Comparison of ENCODE assay signal across 8 cellular contexts in genomic region chr1:66929999-66930822, GRCh38. TPM values are rescaled to one million over a fixed set of nuclear protein-coding genes. Genes with fewer than 3 reads are reported as not detected.
DNase-seq lines count a peak whose midpoint lies in the region; ATAC-seq and TF ChIP-seq lines count a peak whose summit lies in the region.

No MANE protein-coding gene starts in this region.

- H3K27ac Mint-ChIP-seq in GM23338 (peak overlapping the region; percentile 58), natural killer cell (peak overlapping the region; percentile 95 to 98)
- H3K27ac Mint-ChIP-seq in activated T-helper 2 cell treated with anti-CD3 and anti-CD28 coated beads, Interferon-gamma antibody, Interleukin-2, Interleukin-4, amounts not matched to agents 10 μg/mL and 5 μg/mL and 100 μg/mL, durations not matched to agents 14 hours and 24 hours and 36 hours: peak overlapping the region; percentile 91
- peak overlapping the region; percentile 95 for H3K27ac Mint-ChIP-seq in stimulated activated naive B cell treated with anti-CD40 and anti-IgM and Interleukin-4, amounts not matched to agents 10 μg/mL and 1 μg/mL and 100 μg/mL, for 72 hours

- no peaks in the 10 kb centered on the region for H4K20me1 ChIP-seq in GM23338 (replicated peaks; ENCODE audit: insufficient read depth)

- no peaks in the 10 kb centered on the region for H3K9me3 Mint-ChIP-seq in GM23338
- H3K9me3 Mint-ChIP-seq in activated T-helper 2 cell treated with anti-CD3 and anti-CD28 coated beads, Interferon-gamma antibody, Interleukin-2, Interleukin-4, amounts not matched to agents 10 μg/mL and 5 μg/mL and 100 μg/mL, durations not matched to agents 14 hours and 24 hours and 36 hours: no peaks in the 10 kb centered on the region
- no peaks in the 10 kb centered on the region for H3K9me3 Mint-ChIP-seq in natural killer cell
- H3K9me3 Mint-ChIP-seq in stimulated activated naive B cell treated with anti-CD40 and anti-IgM and Interleukin-4, amounts not matched to agents 10 μg/mL and 1 μg/mL and 100 μg/mL, for 72 hours: no peaks in the 10 kb centered on the region

- H3K4me1 ChIP-seq in GM23338 (ENCODE audit: insufficient read depth): peaks cover 40% of the 10 kb centered on the region

- H3K36me3 ChIP-seq in GM23338 (ENCODE audit: insufficient read depth): no peaks in the 10 kb centered on the region

- peak; percentile 75 for ATAC-seq in GM23338
- ATAC-seq in natural killer cell: peak; percentile 73 to 93 (median 76)
- peak; percentile 73 to 84 for ATAC-seq in stimulated activated naive B cell treated with anti-CD40 and anti-IgM and Interleukin-4, amounts not matched to agents 10 μg/mL and 1 μg/mL and 100 μg/mL, for 72 hours (replicated peaks)

- H3K4me1 Mint-ChIP-seq in GM23338 (peaks cover 39% of the 10 kb centered on the region), natural killer cell (peaks cover 57 to 61% of the 10 kb centered on the region in 2 donors)
- H3K4me1 Mint-ChIP-seq in activated T-helper 2 cell treated with anti-CD3 and anti-CD28 coated beads, Interferon-gamma antibody, Interleukin-2, Interleukin-4, amounts not matched to agents 10 μg/mL and 5 μg/mL and 100 μg/mL, durations not matched to agents 14 hours and 24 hours and 36 hours (ENCODE audit: low read depth): peaks cover 55% of the 10 kb centered on the region
- H3K4me1 Mint-ChIP-seq in stimulated activated naive B cell treated with anti-CD40 and anti-IgM and Interleukin-4, amounts not matched to agents 10 μg/mL and 1 μg/mL and 100 μg/mL, for 72 hours: peaks cover 17 to 43% of the 10 kb centered on the region in 2 donors

- H3K9me2 ChIP-seq in GM23338 (ENCODE audit: insufficient read depth): no peaks in the 10 kb centered on the region

- peaks cover 71% of the 10 kb centered on the region for H3K79me2 ChIP-seq in GM23338 (replicated peaks; ENCODE audit: insufficient read depth)

- H3K4me2 ChIP-seq in GM23338: peak overlapping the region; percentile 90

- intact Hi-C loops in activated T-helper 2 cell treated with anti-CD3 and anti-CD28 coated beads, Interferon-gamma antibody, Interleukin-2, Interleukin-4, amounts not matched to agents 10 μg/mL and 5 μg/mL and 100 μg/mL, durations not matched to agents 14 hours and 24 hours and 36 hours (cut with micrococcal nuclease): loop anchor here (1.0 to 10.0 kb wide), 7 partner anchors 51 to 1508 kb away; partner anchors contain the start of genes IL12RB2, LEPR and LEPROT
- intact Hi-C loops in natural killer cell (cut with micrococcal nuclease): loop anchor here (5.0 to 10.0 kb wide), 5 partner anchors 52 to 757 kb away; partner anchors contain the start of genes GADD45A and SERBP1

- H3K27ac ChIP-seq in GM23338 (ENCODE audit: low read depth): peak overlapping the region; percentile 92

- H3K27me3 Mint-ChIP-seq in GM23338 (ENCODE audit: insufficient read depth, low read depth, poor library complexity) (peaks cover 1% of the 10 kb centered on the region), natural killer cell (ENCODE audit: low read depth in 2 of 2) (no peaks in the 10 kb centered on the region)
- no peaks in the 10 kb centered on the region for H3K27me3 Mint-ChIP-seq in activated T-helper 2 cell treated with anti-CD3 and anti-CD28 coated beads, Interferon-gamma antibody, Interleukin-2, Interleukin-4, amounts not matched to agents 10 μg/mL and 5 μg/mL and 100 μg/mL, durations not matched to agents 14 hours and 24 hours and 36 hours (ENCODE audit: low read depth)
- no peaks in the 10 kb centered on the region for H3K27me3 Mint-ChIP-seq in stimulated activated naive B cell treated with anti-CD40 and anti-IgM and Interleukin-4, amounts not matched to agents 10 μg/mL and 1 μg/mL and 100 μg/mL, for 72 hours

- H3F3A ChIP-seq in GM23338 (replicated peaks; ENCODE audit: low read depth): peaks cover 7% of the 10 kb centered on the region; the same call in 1 of the 2 replicates

- H3K4me3 Mint-ChIP-seq in GM23338 (peak overlapping the region; percentile 78), natural killer cell (peak overlapping the region; percentile 100)
- peak overlapping the region; percentile 90 for H3K4me3 Mint-ChIP-seq in activated T-helper 2 cell treated with anti-CD3 and anti-CD28 coated beads, Interferon-gamma antibody, Interleukin-2, Interleukin-4, amounts not matched to agents 10 μg/mL and 5 μg/mL and 100 μg/mL, durations not matched to agents 14 hours and 24 hours and 36 hours (ENCODE audit: low read depth)
- peak overlapping the region; percentile 93 to 95 for H3K4me3 Mint-ChIP-seq in stimulated activated naive B cell treated with anti-CD40 and anti-IgM and Interleukin-4, amounts not matched to agents 10 μg/mL and 1 μg/mL and 100 μg/mL, for 72 hours

- H3K27me3 ChIP-seq in GM23338 (ENCODE audit: insufficient read depth): no peaks in the 10 kb centered on the region

- TF ChIP-seq CTCF in GM23338 (conservative IDR thresholded peaks at IDR 0.05; ENCODE audit: low read depth in 2 of 2) (peak in 1 of 2 experiments; percentile 39; a peak in 1 of 4 replicates), fibroblast of mammary gland (conservative IDR thresholded peaks at IDR 0.05; ENCODE audit: control insufficient read depth, insufficient read depth, low read depth, low read length) (no peak), natural killer cell (IDR thresholded peaks at IDR 0.05) (no peak)

- H3K4me3 ChIP-seq in GM23338: peak overlapping the region; percentile 67
- H3K4me3 ChIP-seq in fibroblast of mammary gland (ENCODE audit: control insufficient read depth, low read depth, low read length): peak overlapping the region; percentile 72

- H2AFZ ChIP-seq in GM23338: 0 out of 2 replicates have a peak overlapping the region, but pooled peaks have one; percentile 2

- H3K36me3 Mint-ChIP-seq in GM23338 (ENCODE audit: low read depth) (no peaks in the 10 kb centered on the region; the same call in 2 of the 3 replicates), natural killer cell (no peaks in the 10 kb centered on the region)
- peaks cover 31% of the 10 kb centered on the region for H3K36me3 Mint-ChIP-seq in activated T-helper 2 cell treated with anti-CD3 and anti-CD28 coated beads, Interferon-gamma antibody, Interleukin-2, Interleukin-4, amounts not matched to agents 10 μg/mL and 5 μg/mL and 100 μg/mL, durations not matched to agents 14 hours and 24 hours and 36 hours (ENCODE audit: low read depth)
- H3K36me3 Mint-ChIP-seq in stimulated activated naive B cell treated with anti-CD40 and anti-IgM and Interleukin-4, amounts not matched to agents 10 μg/mL and 1 μg/mL and 100 μg/mL, for 72 hours: peaks cover 0 to 4% of the 10 kb centered on the region in 2 donors

- peak; percentile 96 for DNase-seq in EL
- peak; percentile 96 for DNase-seq in GM23338 (ENCODE audit: low spot score)
- DNase-seq in Kasumi-1 (lab: John Stamatoyannopoulos, UW): peak; percentile 86 to 93
- peak; percentile 93 for DNase-seq in RKO (ENCODE audit: low spot score)
- peak; percentile 93 for DNase-seq in activated T-helper 2 cell treated with anti-CD3 and anti-CD28 coated beads, Interferon-gamma antibody, Interleukin-2, Interleukin-4, amounts not matched to agents 10 μg/mL and 5 μg/mL and 100 μg/mL, durations not matched to agents 14 hours and 24 hours and 36 hours (ENCODE audit: low spot score)
- DNase-seq in fibroblast of mammary gland (ENCODE audit: low read depth): peak; percentile 88
- peak; percentile 94 for DNase-seq in natural killer cell
- DNase-seq in stimulated activated naive B cell treated with anti-CD40 and anti-IgM and Interleukin-4, amounts not matched to agents 10 μg/mL and 1 μg/mL and 100 μg/mL, for 72 hours: peak; percentile 94

TF ChIP-seq in GM23338, 12 proteins besides CTCF, POLR2A, EP300 and RAD21 (continues in another document):
- TF ChIP-seq JUNB (IDR thresholded peaks at IDR 0.05; ENCODE audit: unreplicated experiment) (no peak), POLR2AphosphoS5 (IDR thresholded peaks at IDR 0.05; ENCODE audit: low read depth) (peak; percentile 69), ZNF331 (CRISPR knock-in tag; IDR thresholded peaks at IDR 0.05; ENCODE audit: low read depth) (no peak), REST (IDR thresholded peaks at IDR 0.05; ENCODE audit: unreplicated experiment) (no peak), STAT1 (IDR thresholded peaks at IDR 0.05; ENCODE audit: unreplicated experiment) (no peak)

RNA-seq across cellular contexts. Expression of gene MIER1, which starts 5.4 kb away (rescaled TPM):
- total RNA-seq in GM23338 (2014; rRNA removed; shearing (Covaris generic)): 34.1 and 38.2 TPM in 2 replicates
- polyA plus RNA-seq in GM23338 (2016; fragmentation: Nextera tagmentation; extraction: Ambion mirVana): 64.8 and 72.8 TPM in 2 replicates
- total RNA-seq in activated T-helper 2 cell treated with anti-CD3 and anti-CD28 coated beads, Interferon-gamma antibody, Interleukin-2, Interleukin-4, amounts not matched to agents 10 μg/mL and 5 μg/mL and 100 μg/mL, durations not matched to agents 14 hours and 24 hours and 36 hours: 44.5 and 45.1 TPM in 2 replicates
- total RNA-seq in natural killer cell: 10 to 100 TPM; 87.9 to 94.3 (median 93.2) TPM

RNA-seq across cellular contexts. Expression of gene DNAI4, which starts 5.6 kb away (rescaled TPM):
- total RNA-seq in GM23338 (2014; rRNA removed; shearing (Covaris generic)): 0.90 and 5.3 TPM in 2 replicates
- 1.3 and 3.8 TPM in 2 replicates for polyA plus RNA-seq in GM23338 (2016; fragmentation: Nextera tagmentation; extraction: Ambion mirVana)
- 0.90 and 1.7 TPM in 2 replicates for total RNA-seq in activated T-helper 2 cell treated with anti-CD3 and anti-CD28 coated beads, Interferon-gamma antibody, Interleukin-2, Interleukin-4, amounts not matched to agents 10 μg/mL and 5 μg/mL and 100 μg/mL, durations not matched to agents 14 hours and 24 hours and 36 hours
- 1 to 10 TPM; 1.4 to 4.3 (median 2.2) TPM for total RNA-seq in natural killer cell

Comparison
In these comparisons a context has a peak if more than half of its experiments do, and no peak if none do; other contexts are left out.
1. Peak in every context shown above with its lines: DNase-seq, ATAC-seq, H3K4me3 ChIP-seq and H3K27ac ChIP-seq.